In the genomic region with DNA sequence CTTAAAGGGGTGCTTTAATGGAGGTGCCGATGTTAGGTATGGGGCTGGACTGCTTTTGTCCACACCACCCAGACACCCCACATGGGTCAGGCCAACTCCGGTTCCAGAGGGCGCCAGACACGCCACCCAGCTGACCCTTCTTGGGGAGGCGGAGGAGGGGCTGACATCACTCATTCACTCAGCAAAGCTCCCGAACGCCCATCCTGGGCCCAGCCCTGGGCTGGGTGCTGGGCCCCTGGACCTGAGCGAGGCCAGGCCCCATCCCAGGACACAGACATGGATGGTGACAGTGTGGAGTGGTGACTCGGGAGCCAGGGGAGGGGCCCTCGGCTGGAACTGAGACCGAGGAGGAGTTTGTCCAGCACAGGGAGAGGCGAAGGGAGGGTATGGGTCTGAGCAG, we compare ENCODE assay signal across 21 cellular contexts.
"Had no signal": no experiment of that assay in that cellular context is flagged by ENCODE, and none has a peak within 500 bp of the region (broad histone marks: within the 10 kb centered on the region; RNA-seq: fewer than 3 reads in every experiment).

No MANE protein-coding gene starts in this region.

- ATAC-seq: HepG2 had no signal

- DNase-seq: KBM-7, NCI-H1092, NCI-H1105 treated with DMSO at 0.1 percent for 48 hours, NCI-H1417 treated with DMSO at 0.1 percent for 48 hours, NCI-H187, NCI-H2029, NCI-H2081 treated with DMSO at 0.1 percent for 48 hours, NCI-H2171, NCI-H226, NCI-H446, NCI-H510A, NCI-H524 treated with DMSO at 0.1 percent for 48 hours, NCI-H69, NCI-H774, Right ventricle myocardium superior, RPMI8226, SIG-M5 had no signal

- H3K27ac Mint-ChIP-seq: IgD-negative memory B cell had no signal

- H3K27me3 Mint-ChIP-seq: IgD-negative memory B cell had no signal

- H3K9me3 ChIP-seq: SJSA1 had no signal

- H3K4me1 ChIP-seq: SJSA1 had no signal

- H3K4me3 Mint-ChIP-seq: IgD-negative memory B cell had no signal

- H3K27me3 ChIP-seq: SJSA1 had no signal

- H3K27ac ChIP-seq: SJSA1, SK-N-MC had no signal

- H3K4me3 ChIP-seq: SJSA1, SK-N-MC had no signal
